ENCODE assay signal across 8 cellular contexts in the genomic region with DNA sequence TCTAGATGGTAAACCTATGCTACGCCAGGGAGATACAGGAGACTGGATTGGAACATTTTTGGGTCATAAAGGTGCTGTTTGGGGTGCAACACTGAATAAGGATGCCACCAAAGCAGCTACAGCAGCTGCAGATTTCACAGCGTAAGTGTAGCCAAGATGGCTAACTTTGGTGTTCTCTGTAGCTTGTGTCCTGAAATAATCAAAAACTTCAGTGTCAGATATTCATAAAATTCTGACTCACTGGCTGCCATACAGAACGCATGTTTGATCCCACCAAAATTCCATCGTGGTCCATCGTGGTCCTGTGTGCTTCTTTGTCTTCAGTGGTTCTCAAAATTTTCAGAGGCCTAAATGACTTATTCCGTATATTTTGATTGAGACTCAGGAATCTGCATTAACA. TPM values are rescaled to one million over a fixed set of nuclear protein-coding genes. Genes with fewer than 3 reads are reported as not detected.
DNase-seq lines count a peak whose midpoint lies in the region; ATAC-seq, FAIRE-seq and TF ChIP-seq lines count a peak whose summit lies in the region.

No MANE protein-coding gene starts in this region.

- H3K27ac ChIP-seq in ACC112 (ENCODE audit: low read depth, low read length), result peak overlapping the region; percentile 87
- H3K27ac ChIP-seq in HUES6 (ENCODE audit: low read depth, low read length), result no peak overlapping the region

- DNase-seq in bronchial epithelial cell (ENCODE audit: low read depth) (peak; percentile 8), NCI-H510A treated with DMSO at 0.1 percent for 48 hours (lab: John Stamatoyannopoulos, UW) (no peak), NOMO-1 (lab: John Stamatoyannopoulos, UW; ENCODE audit: unreplicated experiment in 2 of 2) (no peak), nucleus accumbens (lab: John Stamatoyannopoulos, UW) (no peak)

- ATAC-seq in HG02763 (IDR thresholded peaks at IDR 0.05; ENCODE audit: unreplicated experiment), result no peak

- H3K4me1 ChIP-seq in ACC112 (ENCODE audit: control insufficient read depth, insufficient read depth, low read length, unreplicated experiment) (peaks cover 45% of the 10 kb centered on the region), HUES6 (ENCODE audit: control insufficient read depth, insufficient read depth, low read length) (0 out of 2 replicates have a peak, but pooled peaks cover 2% of the 10 kb centered on the region), mucosa of stomach (ENCODE audit: control insufficient read depth, insufficient read depth, low read length) (peaks cover 6% of the 10 kb centered on the region)

- H3K9ac ChIP-seq in HUES6 (ENCODE audit: low read length) (peak overlapping the region; percentile 92), mucosa of stomach (ENCODE audit: low read length) (peak overlapping the region; percentile 98)

- H3K9me3 ChIP-seq in HUES6 (ENCODE audit: control insufficient read depth, insufficient read depth, low read depth, low read length) (no peaks in the 10 kb centered on the region), mucosa of stomach (ENCODE audit: control insufficient read depth, low read length) (no peaks in the 10 kb centered on the region)

- FAIRE-seq in bronchial epithelial cell (lab: Jason Lieb, UNC), result no peak

- no peak for TF ChIP-seq CTCF in bronchial epithelial cell (IDR thresholded peaks at IDR 0.05; ENCODE audit: insufficient read depth, low read length, severe bottlenecking)

- H3K79me2 ChIP-seq in ACC112 (ENCODE audit: control insufficient read depth, insufficient read depth, low read length, unreplicated experiment), result peaks cover 60% of the 10 kb centered on the region

- no peak overlapping the region for H2AFZ ChIP-seq in ACC112 (ENCODE audit: low read length, unreplicated experiment)

- H3K36me3 ChIP-seq in ACC112 (ENCODE audit: insufficient read depth, low read length) (peaks cover 19% of the 10 kb centered on the region), HUES6 (ENCODE audit: control insufficient read depth, insufficient read depth, low read length) (peaks cover 46% of the 10 kb centered on the region), bronchial epithelial cell (ENCODE audit: control insufficient read depth, insufficient read depth, low read length) (peaks cover 5% of the 10 kb centered on the region), mucosa of stomach (ENCODE audit: control insufficient read depth, insufficient read depth, low read length) (no peaks in the 10 kb centered on the region)

- H3K4me3 ChIP-seq in ACC112 (ENCODE audit: low read depth, low read length) (peak overlapping the region; percentile 88), HUES6 (ENCODE audit: low read depth, low read length) (peak overlapping the region; percentile 77), bronchial epithelial cell (ENCODE audit: low read depth, low read length) (peak overlapping the region; percentile 66), mucosa of stomach (ENCODE audit: low read length) (peak overlapping the region; percentile 96)

- H3K27me3 ChIP-seq in ACC112 (ENCODE audit: insufficient read depth, low read length), result no peaks in the 10 kb centered on the region
- no peaks in the 10 kb centered on the region for H3K27me3 ChIP-seq in HUES6 (ENCODE audit: control insufficient read depth, insufficient read depth, low read length)
- no peaks in the 10 kb centered on the region for H3K27me3 ChIP-seq in bronchial epithelial cell (ENCODE audit: control insufficient read depth, insufficient read depth, low read length)
- no peaks in the 10 kb centered on the region for H3K27me3 ChIP-seq in mucosa of stomach (ENCODE audit: control insufficient read depth, insufficient read depth, low read length)

RNA-seq across cellular contexts. Expression of gene STRAP, which starts 1.3 kb away (rescaled TPM):
- 82.4 and 90.8 TPM in 2 replicates for total RNA-seq in bronchial epithelial cell

RNA-seq across cellular contexts. Expression of gene DERA, which starts 27.6 kb away (rescaled TPM):
- total RNA-seq in bronchial epithelial cell, result 58.4 and 83.3 TPM in 2 replicates
